Comparison of ENCODE assay signal across 12 cellular contexts in genomic region chr2:101998556-101999121, GRCh38. TPM values are rescaled to one million over a fixed set of nuclear protein-coding genes. Genes with fewer than 3 reads are reported as not detected.
DNase-seq lines count a peak whose midpoint lies in the region; ATAC-seq and TF ChIP-seq lines count a peak whose summit lies in the region.
"Had no signal": no experiment of that assay in that cellular context is flagged by ENCODE, and none has a peak within 500 bp of the region (broad histone marks: within the 10 kb centered on the region; RNA-seq: fewer than 3 reads in every experiment).

No MANE protein-coding gene starts in this region.

- H3K4me1 Mint-ChIP-seq in activated CD4-positive, alpha-beta T cell treated with anti-CD3 and anti-CD28 coated beads, Interleukin-2, amount 10 ng/mL, durations not matched to agents 7 days and 5 days = peaks cover 26% of the 10 kb centered on the region
- peaks cover 16% of the 10 kb centered on the region for H3K4me1 Mint-ChIP-seq in activated naive CD4-positive, alpha-beta T cell treated with anti-CD3 and anti-CD28 coated beads, Interleukin-2, amount 50 U/mL, for 24 hours

- H3K27ac ChIP-seq in HL-60 (replicated peaks) (0 out of 2 replicates have a peak overlapping the region, but pooled peaks have one; percentile 11), aorta (ENCODE audit: low read depth in 1 of 2, low read length in 2 of 2) (no peak overlapping the region), upper lobe of right lung (no peak overlapping the region)

- H3K9me3 ChIP-seq in aorta (ENCODE audit: control insufficient read depth, low read length) = no peaks in the 10 kb centered on the region
- H3K9me3 ChIP-seq in upper lobe of right lung = no peaks in the 10 kb centered on the region

- H3K27ac Mint-ChIP-seq in activated CD4-positive, alpha-beta T cell treated with anti-CD3 and anti-CD28 coated beads, Interleukin-2, amount 10 ng/mL, durations not matched to agents 7 days and 5 days = no peak overlapping the region
- H3K27ac Mint-ChIP-seq in activated naive CD4-positive, alpha-beta T cell treated with anti-CD3 and anti-CD28 coated beads, Interleukin-2, amount 50 U/mL, for 24 hours = peak overlapping the region; percentile 52

- DNase-seq in activated CD4-positive, alpha-beta T cell treated with anti-CD3 and anti-CD28 coated beads for 48 hours = peak; percentile 68
- DNase-seq in activated CD4-positive, alpha-beta T cell treated with anti-CD3 and anti-CD28 coated beads, Interleukin-2, amount 10 ng/mL, durations not matched to agents 7 days and 5 days = no peak
- DNase-seq in HL-60 (ENCODE audit: low read depth in 1 of 2, low spot score in 1 of 2) (no peak), aorta (no peak), upper lobe of right lung (no peak), pons (ENCODE audit: low spot score) (no peak)
- peak in 2 of 3 experiments; percentile 28 to 39 for DNase-seq in stimulated activated CD4-positive, alpha-beta T cell treated with anti-CD3 and anti-CD28 coated beads, TNF-alpha, amount 100 ng/mL, for 24 hours (ENCODE audit: low read depth in 3 of 3)
- DNase-seq: head of caudate nucleus, NCI-H2171 had no signal

- CTCF ChIA-PET in activated CD4-positive, alpha-beta T cell treated with anti-CD3 and anti-CD28 coated beads, Interleukin-2, amount 10 ng/mL, durations not matched to agents 7 days and 5 days (lab: Charles Lee) = interaction anchor here (0.9 to 3.2 kb wide), 4 partner anchors 15 to 242 kb away, joined by 3 to 12 read pairs (median 4); no protein-coding TSS in a partner anchor

- WGBS in aorta, 2 donors = 90 to 91% methylated on average over 3 of the region's 3 CpGs

- TF ChIP-seq CTCF in HL-60 (IDR thresholded peaks at IDR 0.05; ENCODE audit: insufficient read depth, low read length) (no peak), upper lobe of right lung (IDR thresholded peaks at IDR 0.05) (no peak)

- no peaks in the 10 kb centered on the region for H3K27me3 Mint-ChIP-seq in activated CD4-positive, alpha-beta T cell treated with anti-CD3 and anti-CD28 coated beads, Interleukin-2, amount 10 ng/mL, durations not matched to agents 7 days and 5 days
- H3K27me3 Mint-ChIP-seq in activated naive CD4-positive, alpha-beta T cell treated with anti-CD3 and anti-CD28 coated beads, Interleukin-2, amount 50 U/mL, for 24 hours = peaks cover 4% of the 10 kb centered on the region

- H3K4me1 ChIP-seq in aorta (ENCODE audit: control insufficient read depth in 1 of 2, insufficient read depth in 2 of 2, low read length in 2 of 2) (no peaks in the 10 kb centered on the region), upper lobe of right lung (no peaks in the 10 kb centered on the region)

- H3K4me3 Mint-ChIP-seq in activated CD4-positive, alpha-beta T cell treated with anti-CD3 and anti-CD28 coated beads, Interleukin-2, amount 10 ng/mL, durations not matched to agents 7 days and 5 days = no peak overlapping the region
- no peak overlapping the region for H3K4me3 Mint-ChIP-seq in activated naive CD4-positive, alpha-beta T cell treated with anti-CD3 and anti-CD28 coated beads, Interleukin-2, amount 50 U/mL, for 24 hours

- H3K4me3 ChIP-seq in HL-60 (replicated peaks; ENCODE audit: insufficient read depth, low read length) = no peak overlapping the region
- H3K4me3 ChIP-seq in aorta (ENCODE audit: low read length in 2 of 2) = no peak overlapping the region
- H3K4me3 ChIP-seq in upper lobe of right lung = no peak overlapping the region

- intact Hi-C loops in aorta (cut with DNase I) = loop anchor here in 1 of 2 donors (10.0 kb wide), 1 partner anchor 446 kb away; no protein-coding TSS in a partner anchor
- intact Hi-C loops in upper lobe of right lung (cut with DNase I) = no loop called here

- no peaks in the 10 kb centered on the region for H3K9me3 Mint-ChIP-seq in activated CD4-positive, alpha-beta T cell treated with anti-CD3 and anti-CD28 coated beads, Interleukin-2, amount 10 ng/mL, durations not matched to agents 7 days and 5 days
- no peaks in the 10 kb centered on the region for H3K9me3 Mint-ChIP-seq in activated naive CD4-positive, alpha-beta T cell treated with anti-CD3 and anti-CD28 coated beads, Interleukin-2, amount 50 U/mL, for 24 hours

- no peaks in the 10 kb centered on the region for H3K27me3 ChIP-seq in HL-60 (ENCODE audit: insufficient read depth, poor library complexity, severe bottlenecking)
- H3K27me3 ChIP-seq in aorta (ENCODE audit: control insufficient read depth in 1 of 2, insufficient read depth in 2 of 2, low read length in 1 of 2) = no peaks in the 10 kb centered on the region
- no peaks in the 10 kb centered on the region for H3K27me3 ChIP-seq in upper lobe of right lung

- POLR2A ChIA-PET in activated CD4-positive, alpha-beta T cell treated with anti-CD3 and anti-CD28 coated beads, Interleukin-2, amount 10 ng/mL, durations not matched to agents 7 days and 5 days (lab: Charles Lee) = interaction anchor here (0.5 to 1.4 kb wide), 2 partner anchors 26 to 242 kb away, joined by 3 read pairs; no protein-coding TSS in a partner anchor

- H3K36me3 Mint-ChIP-seq in activated CD4-positive, alpha-beta T cell treated with anti-CD3 and anti-CD28 coated beads, Interleukin-2, amount 10 ng/mL, durations not matched to agents 7 days and 5 days (ENCODE audit: low read depth) = no peaks in the 10 kb centered on the region
- no peaks in the 10 kb centered on the region for H3K36me3 Mint-ChIP-seq in activated naive CD4-positive, alpha-beta T cell treated with anti-CD3 and anti-CD28 coated beads, Interleukin-2, amount 50 U/mL, for 24 hours

- no peak for ATAC-seq in aorta (ENCODE audit: low FRiP score)
- ATAC-seq in upper lobe of right lung = no peak

- no peaks in the 10 kb centered on the region for H3K36me3 ChIP-seq in aorta (ENCODE audit: control insufficient read depth in 1 of 2, insufficient read depth in 2 of 2, low read length in 1 of 2)
- no peaks in the 10 kb centered on the region for H3K36me3 ChIP-seq in upper lobe of right lung

RNA-seq across cellular contexts. Expression of gene IL1R2, which starts 6.9 kb away (rescaled TPM):
- total RNA-seq in activated CD4-positive, alpha-beta T cell treated with anti-CD3 and anti-CD28 coated beads, Interleukin-2, amount 10 ng/mL, durations not matched to agents 7 days and 5 days = under 1 TPM; 0.50 to 0.52 TPM
- total RNA-seq in aorta = 10 to 100 TPM in 1 of 2 donors, 1 to 10 TPM in 1; 3.3 to 38.3 TPM
- 1 to 10 TPM in 1 of 2 donors, under 1 TPM in 1; 0.97 to 9.3 TPM for polyA plus RNA-seq in aorta
- 17.0 TPM for total RNA-seq in upper lobe of right lung
- total RNA-seq: dermis microvascular lymphatic vessel endothelial cell, temporal lobe had no signal

Comparison
In these comparisons a context has a peak if more than half of its experiments do, and no peak if none do; other contexts are left out.
1. DNase-seq: peak in activated CD4-positive, alpha-beta T cell treated with anti-CD3 and anti-CD28 coated beads for 48 hours (single experiment) and stimulated activated CD4-positive, alpha-beta T cell treated with anti-CD3 and anti-CD28 coated beads, TNF-alpha, amount 100 ng/mL, for 24 hours (2 of 3); none in activated CD4-positive, alpha-beta T cell treated with anti-CD3 and anti-CD28 coated beads, Interleukin-2, amount 10 ng/mL, durations not matched to agents 7 days and 5 days (single experiment), HL-60 (0 of 2), aorta (0 of 2), upper lobe of right lung (single experiment) and pons (single experiment).